ENCODE assay signal across 26 cellular contexts in the genomic region with DNA sequence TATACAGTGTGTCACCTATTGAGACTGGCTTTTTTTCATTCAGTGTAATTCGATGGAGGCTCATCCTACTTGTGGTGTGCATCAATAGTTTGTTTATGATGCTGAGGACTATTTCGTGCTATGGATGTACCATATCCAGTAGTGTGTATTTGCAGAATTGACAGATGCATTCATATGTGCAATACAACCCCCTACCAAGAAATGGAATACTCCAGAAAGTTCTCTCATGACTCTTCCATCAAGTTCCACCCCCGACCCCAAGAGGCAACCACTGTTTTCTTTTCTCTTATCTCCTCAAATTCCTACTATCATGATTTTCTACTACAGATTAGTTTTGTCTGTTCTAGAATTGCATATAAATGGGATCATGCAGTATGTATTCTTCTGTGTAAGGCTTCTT. TPM values are rescaled to one million over a fixed set of nuclear protein-coding genes. Genes with fewer than 3 reads are reported as not detected.
DNase-seq lines count a peak whose midpoint lies in the region; ATAC-seq, FAIRE-seq and TF ChIP-seq lines count a peak whose summit lies in the region.
"Had no signal": no experiment of that assay in that cellular context is flagged by ENCODE, and none has a peak within 500 bp of the region (broad histone marks: within the 10 kb centered on the region; RNA-seq: fewer than 3 reads in every experiment).

No MANE protein-coding gene starts in this region.

- peaks cover 11% of the 10 kb centered on the region for H3K4me1 Mint-ChIP-seq in memory B cell
- no peaks in the 10 kb centered on the region for H3K4me1 Mint-ChIP-seq in MCF 10A (ENCODE audit: insufficient read depth, unreplicated experiment)
- H3K4me1 Mint-ChIP-seq: CD14-positive monocyte; CD8-positive, alpha-beta memory T cell had no signal

- H3K9me3 ChIP-seq in K562 (replicated peaks; ENCODE audit: control insufficient read depth, insufficient read depth, low read depth, low read length) = no peaks in the 10 kb centered on the region
- H3K9me3 ChIP-seq in vagina = no peaks in the 10 kb centered on the region
- H3K9me3 ChIP-seq: A549; BE2C; BLaER1 treated with 17β-estradiol and CSF1 and Interleukin-3, amounts not matched to agents 10 nM and 100 nM had no signal

- intact Hi-C loops in K562 (cut with micrococcal nuclease) = no loop called here
- intact Hi-C loops in vagina (cut with DNase I) = no loop called here
- intact Hi-C loops in MCF 10A (cut with micrococcal nuclease) = no loop called here

- DNase-seq in LHCN-M2 (ENCODE audit: low read depth) = peak; percentile 6
- DNase-seq in K562 (ENCODE audit: extremely low read depth in 1 of 4, low spot score in 3 of 4) = no peak
- DNase-seq in memory B cell (ENCODE audit: low spot score in 2 of 2) = no peak
- DNase-seq in vagina (ENCODE audit: extremely low spot score in 2 of 2) = no peak
- DNase-seq in MCF 10A (ENCODE audit: unreplicated experiment) = no peak
- no peak for DNase-seq in NCI-H748 (lab: John Stamatoyannopoulos, UW; ENCODE audit: unreplicated experiment)
- DNase-seq: 8988T; ACHN; AML-193; BE2C; CD4-positive, alpha-beta T cell; CD8-positive, alpha-beta memory T cell; DMS 273 treated with DMSO at 0.1 percent for 48 hours; DMS79; EL; GDM1; GM23248; H7 had no signal

- no peaks in the 10 kb centered on the region for H3K27me3 ChIP-seq in K562 (ENCODE audit: control insufficient read depth in 2 of 2, insufficient read depth in 2 of 2, low read length in 2 of 2)
- H3K27me3 ChIP-seq in vagina = no peaks in the 10 kb centered on the region
- H3K27me3 ChIP-seq: BE2C; BLaER1 treated with 17β-estradiol and CSF1 and Interleukin-3, amounts not matched to agents 10 nM and 100 nM had no signal

- no TSS peak for BruUV-seq in K562 (replicated peaks; lab: Mats Ljungman, UMichigan)
- BruUV-seq in MCF 10A (replicated peaks; lab: Mats Ljungman, UMichigan) = no TSS peak

- H3K9me1 ChIP-seq in K562 (ENCODE audit: control insufficient read depth, insufficient read depth, low read length) = no peaks in the 10 kb centered on the region

- no peak for ATAC-seq in K562
- ATAC-seq in memory B cell (ENCODE audit: low read depth) = no peak
- ATAC-seq: A549, GM12878, HCT116 had no signal

- POLR2A ChIA-PET in K562 (lab: Yijun Ruan, JAX) = no interaction called here
- POLR2A ChIA-PET in MCF 10A (lab: Yijun Ruan, JAX) = no interaction called here

- TF ChIP-seq EP300 in K562 (IDR thresholded peaks at IDR 0.05; ENCODE audit: low read length) = no peak

- CTCF ChIA-PET in K562 (lab: Yijun Ruan, JAX; ENCODE audit: low intra/inter-chr PET ratio) (no interaction called here), MCF 10A (lab: Yijun Ruan, JAX) (no interaction called here)

- H3K27me3 Mint-ChIP-seq in memory B cell (no peaks in the 10 kb centered on the region), MCF 10A (ENCODE audit: insufficient read depth, unreplicated experiment) (no peaks in the 10 kb centered on the region)
- H3K27me3 Mint-ChIP-seq: CD4-positive, alpha-beta T cell; CD8-positive, alpha-beta memory T cell had no signal

- TF ChIP-seq RAD21 in K562 (CRISPR knock-in tag; conservative IDR thresholded peaks at IDR 0.05 in 1 of 2, IDR thresholded peaks at IDR 0.05 in 1 of 2) = no peak

- no peaks in the 10 kb centered on the region for H3K79me2 ChIP-seq in K562 (ENCODE audit: control insufficient read depth, insufficient read depth, low read length)

- TF ChIP-seq CTCF in K562 (IDR thresholded peaks at IDR 0.05 in 2 of 3, conservative IDR thresholded peaks at IDR 0.05 in 1 of 3; ENCODE audit: insufficient read depth in 2 of 3, low read depth in 1 of 3, low read length in 3 of 3) (no peak), vagina (IDR thresholded peaks at IDR 0.05) (no peak), MCF 10A (IDR thresholded peaks at IDR 0.05; ENCODE audit: unreplicated experiment) (no peak)

- H3K27ac ChIP-seq in K562 (ENCODE audit: extremely low read depth, low read depth, low read length) (no peak overlapping the region), vagina (no peak overlapping the region)
- H3K27ac ChIP-seq: A549; BLaER1 treated with 17β-estradiol and CSF1 and Interleukin-3, amounts not matched to agents 10 nM and 100 nM; GM23248 had no signal

- in situ Hi-C loops in K562 (cut with MboI) = no loop called here

- no peaks in the 10 kb centered on the region for H3K4me1 ChIP-seq in K562 (replicated peaks in 1 of 2; ENCODE audit: control insufficient read depth in 2 of 2, insufficient read depth in 2 of 2, low read length in 2 of 2)
- H3K4me1 ChIP-seq in vagina = peaks cover 9% of the 10 kb centered on the region
- H3K4me1 ChIP-seq: BE2C had no signal

- H3K9ac ChIP-seq in K562 (ENCODE audit: insufficient read depth in 1 of 2, low read depth in 2 of 2, low read length in 2 of 2) = no peak overlapping the region
- H3K9ac ChIP-seq: BLaER1 treated with 17β-estradiol and CSF1 and Interleukin-3, amounts not matched to agents 10 nM and 100 nM; GM23248 had no signal

- H3K4me3 Mint-ChIP-seq in memory B cell (no peak overlapping the region), MCF 10A (ENCODE audit: unreplicated experiment) (no peak overlapping the region)
- H3K4me3 Mint-ChIP-seq: CD14-positive monocyte; CD4-positive, alpha-beta T cell; CD8-positive, alpha-beta memory T cell had no signal

- H3K36me3 Mint-ChIP-seq in memory B cell = peaks cover 16% of the 10 kb centered on the region
- H3K36me3 Mint-ChIP-seq in MCF 10A (ENCODE audit: insufficient read depth, unreplicated experiment) = no peaks in the 10 kb centered on the region
- H3K36me3 Mint-ChIP-seq: CD14-positive monocyte had no signal

- TF ChIP-seq POLR2A in K562 (conservative IDR thresholded peaks at IDR 0.05) (no peak), vagina (IDR thresholded peaks at IDR 0.05) (no peak)

- H3K4me3 ChIP-seq in K562 = no peak overlapping the region
- H3K4me3 ChIP-seq in vagina = no peak overlapping the region
- H3K4me3 ChIP-seq: A549; BLaER1 treated with 17β-estradiol and CSF1 and Interleukin-3, amounts not matched to agents 10 nM and 100 nM; GM12878; GM23248 had no signal

- H2AFZ ChIP-seq in K562 (ENCODE audit: low read depth, low read length) = no peak overlapping the region
- H2AFZ ChIP-seq: GM23248 had no signal

- 52% methylated on average over 3 of the region's 3 CpGs for WGBS in K562 (ENCODE audit: insufficient coverage, low coverage, missing lambda C conversion rate)

- H3K9me3 Mint-ChIP-seq in memory B cell (no peaks in the 10 kb centered on the region), MCF 10A (ENCODE audit: unreplicated experiment) (no peaks in the 10 kb centered on the region)
- H3K9me3 Mint-ChIP-seq: CD4-positive, alpha-beta T cell; CD8-positive, alpha-beta memory T cell had no signal

- H3K4me2 ChIP-seq in K562 (ENCODE audit: insufficient read depth, low read length) = no peak overlapping the region
- H3K4me2 ChIP-seq: A549; BLaER1 treated with 17β-estradiol and CSF1 and Interleukin-3, amounts not matched to agents 10 nM and 100 nM had no signal

- H3K27ac Mint-ChIP-seq in memory B cell = peak overlapping the region; percentile 49
- H3K27ac Mint-ChIP-seq in MCF 10A (ENCODE audit: low read depth, unreplicated experiment) = no peak overlapping the region
- H3K27ac Mint-ChIP-seq: CD14-positive monocyte; CD4-positive, alpha-beta T cell; CD8-positive, alpha-beta memory T cell had no signal

- no peaks in the 10 kb centered on the region; the same call in 1 of the 2 replicates for H4K20me1 ChIP-seq in K562 (replicated peaks; ENCODE audit: control insufficient read depth, insufficient read depth, low read length)

- no peak for FAIRE-seq in K562 (lab: Jason Lieb, UNC)
- FAIRE-seq: A549, D721Med, GM12878, GM19239, H1 had no signal

- H3K36me3 ChIP-seq in K562 (ENCODE audit: control insufficient read depth, insufficient read depth, low read length) = no peaks in the 10 kb centered on the region
- H3K36me3 ChIP-seq in vagina = no peaks in the 10 kb centered on the region

RNA-seq across cellular contexts. Expression of gene FBXO10, which starts 21.9 kb away (rescaled TPM):
- total RNA-seq in LHCN-M2 (2014; rRNA removed) (22.8 and 34.1 TPM in 2 replicates), K562 (2014; rRNA removed) (5.4 and 8.2 TPM in 2 replicates), K562 (2014; rRNA removed; fragmentation: Illumina TruSeq; extraction: Trizol) (5.0 and 6.0 TPM in 2 replicates), K562 (2015; rRNA removed; fragmentation: Illumina TruSeq; extraction: Trizol) (5.8 and 5.9 TPM in 2 replicates), K562 (2021) (8.8 and 9.0 TPM in 2 replicates), vagina (14.0 TPM), MCF 10A (2022) (3.4 and 4.6 TPM in 2 replicates)
- polyA plus RNA-seq in LHCN-M2 (2012) = 12.8 TPM
- total RNA-seq in K562 (2011; cell fraction: chromatin; rRNA removed; ENCODE audit: low replicate concordance) = 20.5 and 28.7 TPM in 2 replicates
- 16.5 and 18.0 TPM in 2 replicates for total RNA-seq in K562 (2011; cell fraction: nucleolus; rRNA removed)
- 18.5 and 20.4 TPM in 2 replicates for total RNA-seq in K562 (2011; cell fraction: nucleoplasm; rRNA removed)
- polyA plus RNA-seq in K562 (2011; rRNA removed) (9.9 and 16.4 TPM in 2 replicates), K562 (2014; fragmentation: Illumina TruSeq; extraction: Trizol) (8.8 and 9.6 TPM in 2 replicates), K562 (2014; fragmentation: Nextera tagmentation; extraction: Ambion mirVana) (1 to 10 TPM in 1 of 2 experiments, under 1 TPM in 1; 0.84 to 1.4 TPM), K562 (2014; rRNA removed) (7.5 and 8.1 TPM in 2 replicates)
- 12.5 and 16.9 TPM in 2 replicates for polyA plus RNA-seq in K562 (2011; cell fraction: cytosol; rRNA removed)
- 23.8 and 24.9 TPM in 2 replicates for polyA plus RNA-seq in K562 (2011; cell fraction: nucleus; rRNA removed)
- 7.7 and 8.2 TPM in 2 replicates for polyA plus RNA-seq in K562 (2012)
- 15.5 and 17.2 TPM in 2 replicates for polyA minus RNA-seq in K562 (2011; rRNA and poly(A)+ RNA removed)
- polyA minus RNA-seq in K562 (2011; cell fraction: cytosol; rRNA and poly(A)+ RNA removed) = 6.4 and 10.2 TPM in 2 replicates
- polyA minus RNA-seq in K562 (2011; cell fraction: nucleus; rRNA and poly(A)+ RNA removed) = 8.8 and 11.0 TPM in 2 replicates

RNA-seq across cellular contexts. Expression of gene TOMM5, which starts 38.1 kb away (rescaled TPM):
- total RNA-seq in LHCN-M2 (2014; rRNA removed) (167 and 190 TPM in 2 replicates), K562 (2014; rRNA removed) (486 and 497 TPM in 2 replicates), K562 (2014; rRNA removed; fragmentation: Illumina TruSeq; extraction: Trizol) (432 and 435 TPM in 2 replicates), K562 (2015; rRNA removed; fragmentation: Illumina TruSeq; extraction: Trizol) (507 and 545 TPM in 2 replicates), K562 (2021) (262 and 298 TPM in 2 replicates), vagina (70.7 TPM), MCF 10A (2022) (151 and 164 TPM in 2 replicates)
- polyA plus RNA-seq in LHCN-M2 (2012) = 186 TPM
- 113 and 166 TPM in 2 replicates for total RNA-seq in K562 (2011; cell fraction: chromatin; rRNA removed; ENCODE audit: low replicate concordance)
- 109 and 111 TPM in 2 replicates for total RNA-seq in K562 (2011; cell fraction: nucleolus; rRNA removed)
- total RNA-seq in K562 (2011; cell fraction: nucleoplasm; rRNA removed) = 160 and 203 TPM in 2 replicates
- polyA plus RNA-seq in K562 (2011; rRNA removed) (324 and 496 TPM in 2 replicates), K562 (2014; fragmentation: Illumina TruSeq; extraction: Trizol) (415 and 463 TPM in 2 replicates), K562 (2014; fragmentation: Nextera tagmentation; extraction: Ambion mirVana) (1,000 to 10,000 TPM; 1,739 to 1,742 TPM), K562 (2014; rRNA removed) (636 and 716 TPM in 2 replicates)
- 234 and 249 TPM in 2 replicates for polyA plus RNA-seq in K562 (2011; cell fraction: cytosol; rRNA removed)
- polyA plus RNA-seq in K562 (2011; cell fraction: nucleus; rRNA removed) = 147 and 154 TPM in 2 replicates
- polyA plus RNA-seq in K562 (2012) = 170 and 540 TPM in 2 replicates
- 175 and 198 TPM in 2 replicates for polyA minus RNA-seq in K562 (2011; rRNA and poly(A)+ RNA removed)
- polyA minus RNA-seq in K562 (2011; cell fraction: cytosol; rRNA and poly(A)+ RNA removed) = 111 and 115 TPM in 2 replicates
- 84.0 and 132 TPM in 2 replicates for polyA minus RNA-seq in K562 (2011; cell fraction: nucleus; rRNA and poly(A)+ RNA removed)
